Comparison of ENCODE assay signal across 23 cellular contexts in the genomic region with DNA sequence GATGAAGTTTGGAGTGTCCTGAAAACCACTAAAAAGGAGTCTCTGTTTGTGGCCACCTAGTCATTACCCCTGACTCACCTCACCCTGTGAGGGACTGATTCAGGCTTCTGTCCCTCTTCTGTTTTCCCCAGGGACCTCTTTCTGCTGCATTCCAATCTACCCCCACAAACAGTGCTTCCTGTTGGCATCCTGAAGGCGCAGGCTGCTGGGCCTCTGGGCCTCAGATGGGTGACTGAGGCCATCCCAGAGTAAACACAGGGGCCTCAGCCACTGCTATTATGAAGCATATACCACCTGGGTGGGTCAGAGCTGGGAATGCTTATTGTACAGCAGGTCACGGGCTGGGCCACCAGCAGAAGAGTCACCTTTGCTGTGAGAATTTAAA. TPM values are rescaled to one million over a fixed set of nuclear protein-coding genes. Genes with fewer than 3 reads are reported as not detected.
DNase-seq lines count a peak whose midpoint lies in the region; ATAC-seq, FAIRE-seq and TF ChIP-seq lines count a peak whose summit lies in the region.
"Had no signal": no experiment of that assay in that cellular context is flagged by ENCODE, and none has a peak within 500 bp of the region (broad histone marks: within the 10 kb centered on the region; RNA-seq: fewer than 3 reads in every experiment).

No MANE protein-coding gene starts in this region.

- no CpG with 5 or more reads among the region's 2 CpGs for WGBS in IMR-90 (ENCODE audit: extremely low coverage in 2 of 2, insufficient read length in 1 of 2), 2 experiments

- no peak for FAIRE-seq in astrocyte (lab: Jason Lieb, UNC)
- FAIRE-seq: GM12892 had no signal

- H2AFZ ChIP-seq in IMR-90 (replicated peaks; ENCODE audit: low read length, poor library complexity) = peak overlapping the region; percentile 36
- H2AFZ ChIP-seq in astrocyte (ENCODE audit: low read depth, low read length) = no peak overlapping the region

- no peak for TF ChIP-seq POLR2A in IMR-90 (IDR thresholded peaks at IDR 0.05; ENCODE audit: low read depth, low read length)

- H3K27ac Mint-ChIP-seq in astrocyte (ENCODE audit: unreplicated experiment) = no peak overlapping the region
- H3K27ac Mint-ChIP-seq: activated naive CD8-positive, alpha-beta T cell treated with anti-CD3 and anti-CD28 coated beads, Interleukin-2, amount 10 ng/mL, durations not matched to agents 7 days and 5 days; IgD-negative memory B cell; naive thymus-derived CD4-positive, alpha-beta T cell; stimulated activated naive CD8-positive, alpha-beta T cell treated with anti-CD3 and anti-CD28 coated beads, Interleukin-15, Interleukin-2, amounts not matched to agents 100 ng/mL and 50 ng/mL, for 24 hours had no signal

- H2BK15ac ChIP-seq in IMR-90 (ENCODE audit: low read depth, low read length) = no peak overlapping the region

- H3K27me3 ChIP-seq in IMR-90 (ENCODE audit: control insufficient read depth, insufficient read depth, low read length) (peaks cover 39% of the 10 kb centered on the region), astrocyte (ENCODE audit: insufficient read depth, low read length) (peaks cover 27% of the 10 kb centered on the region)
- H3K27me3 ChIP-seq: ovary, upper lobe of left lung had no signal

- no peaks in the 10 kb centered on the region for H3K9me3 Mint-ChIP-seq in astrocyte (ENCODE audit: unreplicated experiment)
- H3K9me3 Mint-ChIP-seq: activated naive CD8-positive, alpha-beta T cell treated with anti-CD3 and anti-CD28 coated beads, Interleukin-2, amount 10 ng/mL, durations not matched to agents 7 days and 5 days; IgD-negative memory B cell; stimulated activated naive CD8-positive, alpha-beta T cell treated with anti-CD3 and anti-CD28 coated beads, Interleukin-15, Interleukin-2, amounts not matched to agents 100 ng/mL and 50 ng/mL, for 24 hours had no signal

- in situ Hi-C loops in IMR-90 (cut with MboI; ENCODE audit: low sequenced_read_pairs) = no loop called here

- CTCF ChIA-PET in IMR-90 (lab: Yijun Ruan, JAX) = no interaction called here

- no peak overlapping the region for H2BK20ac ChIP-seq in IMR-90 (ENCODE audit: low read depth, low read length)

- H3K4me1 Mint-ChIP-seq in astrocyte (ENCODE audit: low read depth, unreplicated experiment) = peaks cover 6% of the 10 kb centered on the region
- H3K4me1 Mint-ChIP-seq: activated naive CD8-positive, alpha-beta T cell treated with anti-CD3 and anti-CD28 coated beads, Interleukin-2, amount 10 ng/mL, durations not matched to agents 7 days and 5 days; naive thymus-derived CD4-positive, alpha-beta T cell had no signal

- TF ChIP-seq CTCF in IMR-90 (conservative IDR thresholded peaks at IDR 0.05; ENCODE audit: low read depth, low read length) = no peak
- no peak for TF ChIP-seq CTCF in astrocyte (IDR thresholded peaks at IDR 0.05; ENCODE audit: insufficient read depth, low read depth, low read length)

- H4K5ac ChIP-seq in IMR-90 (ENCODE audit: low read depth, low read length) = no peak overlapping the region

- no peaks in the 10 kb centered on the region for H3K9me3 ChIP-seq in IMR-90 (ENCODE audit: control insufficient read depth, insufficient read depth, low read length)
- no peaks in the 10 kb centered on the region for H3K9me3 ChIP-seq in astrocyte (ENCODE audit: insufficient read depth, low read depth, low read length)
- H3K9me3 ChIP-seq: ovary, upper lobe of left lung had no signal

- no peak overlapping the region for H4K8ac ChIP-seq in IMR-90 (ENCODE audit: low read depth in 2 of 2, low read length in 2 of 2)

- H3K79me2 ChIP-seq in astrocyte (ENCODE audit: insufficient read depth, low read length) = no peaks in the 10 kb centered on the region

- POLR2A ChIA-PET in IMR-90 (lab: Charles Lee; ENCODE audit: unreplicated experiment) = no interaction called here

- H2AK9ac ChIP-seq in IMR-90 (replicated peaks; ENCODE audit: low read depth, low read length, poor library complexity) = no peak overlapping the region

- no peak overlapping the region for H2BK120ac ChIP-seq in IMR-90 (ENCODE audit: low read depth, low read length)

- no peak overlapping the region for H3K56ac ChIP-seq in IMR-90 (ENCODE audit: extremely low read depth, insufficient read depth, low read length)

- no peaks in the 10 kb centered on the region for H3K9me1 ChIP-seq in IMR-90 (ENCODE audit: insufficient read depth, low read length)

- H4K20me1 ChIP-seq in IMR-90 (ENCODE audit: insufficient read depth, low read length) (no peaks in the 10 kb centered on the region), astrocyte (ENCODE audit: insufficient read depth, low read length) (no peaks in the 10 kb centered on the region)

- H3K36me3 Mint-ChIP-seq in astrocyte (ENCODE audit: low read depth, unreplicated experiment) = no peaks in the 10 kb centered on the region
- H3K36me3 Mint-ChIP-seq: activated naive CD8-positive, alpha-beta T cell treated with anti-CD3 and anti-CD28 coated beads, Interleukin-2, amount 10 ng/mL, durations not matched to agents 7 days and 5 days; IgD-negative memory B cell; naive thymus-derived CD4-positive, alpha-beta T cell had no signal

- peaks cover 23% of the 10 kb centered on the region for H3K27me3 Mint-ChIP-seq in astrocyte (ENCODE audit: low read depth, unreplicated experiment)

- intact Hi-C loops in IMR-90 (cut with micrococcal nuclease) = no loop called here

- no peak overlapping the region for H3K14ac ChIP-seq in IMR-90 (replicated peaks; ENCODE audit: low read depth, low read length)

- H3K79me1 ChIP-seq in IMR-90 (ENCODE audit: low read depth in 1 of 2, low read length in 2 of 2) = no peaks in the 10 kb centered on the region

- peak; percentile 42; the same call in 1 of the 2 replicates for ATAC-seq in IMR-90 (ENCODE audit: low read depth)
- no peak for ATAC-seq in GM19467 (IDR thresholded peaks at IDR 0.05; ENCODE audit: unreplicated experiment)
- ATAC-seq: activated CD4-positive, CD25-positive, alpha-beta regulatory T cell treated with anti-CD3 and anti-CD28 coated beads, Interleukin-2, amount 50 U/mL, for 24 hours; naive thymus-derived CD4-positive, alpha-beta T cell had no signal

- no peak for TF ChIP-seq RAD21 in IMR-90 (IDR thresholded peaks at IDR 0.05; ENCODE audit: low read length)

- H3K23ac ChIP-seq in IMR-90 (ENCODE audit: low read depth, low read length) = no peak overlapping the region

- H3K9ac ChIP-seq in IMR-90 (ENCODE audit: low read depth, low read length) (no peak overlapping the region), astrocyte (ENCODE audit: low read length) (no peak overlapping the region)

- no peak overlapping the region for H3K4me3 Mint-ChIP-seq in astrocyte (ENCODE audit: unreplicated experiment)
- H3K4me3 Mint-ChIP-seq: activated naive CD8-positive, alpha-beta T cell treated with anti-CD3 and anti-CD28 coated beads, Interleukin-2, amount 10 ng/mL, durations not matched to agents 7 days and 5 days; IgD-negative memory B cell; naive thymus-derived CD4-positive, alpha-beta T cell; stimulated activated naive CD8-positive, alpha-beta T cell treated with anti-CD3 and anti-CD28 coated beads, Interleukin-15, Interleukin-2, amounts not matched to agents 100 ng/mL and 50 ng/mL, for 24 hours had no signal

- peak; percentile 67 for DNase-seq in COLO829 (ENCODE audit: low spot score)
- peak; percentile 29 for DNase-seq in IMR-90
- DNase-seq in astrocyte (ENCODE audit: low read depth) = peak; percentile 3
- DNase-seq in mesenteric fat pad (ENCODE audit: low spot score) = peak; percentile 22
- no peak for DNase-seq in activated naive CD4-positive, alpha-beta T cell treated with anti-CD3 and anti-CD28 coated beads, Interleukin-2, amount 50 U/mL, for 16 hours
- no peak for DNase-seq in caudate nucleus (lab: John Stamatoyannopoulos, UW)
- DNase-seq: activated naive CD8-positive, alpha-beta T cell treated with anti-CD3 and anti-CD28 coated beads, Interleukin-2, amount 10 ng/mL, durations not matched to agents 7 days and 5 days; AML-193; MV-4-11; naive thymus-derived CD4-positive, alpha-beta T cell; NCI-H2029; NCI-H510A treated with DMSO at 0.1 percent for 48 hours; ovary; SIG-M5; stimulated activated CD4-positive, alpha-beta T cell treated with anti-CD3 and anti-CD28 coated beads, Interleukin-1b, Interleukin-23, amount 100 ng/mL, for 48 hours; upper lobe of left lung had no signal

- H3K4me1 ChIP-seq in IMR-90 (ENCODE audit: control insufficient read depth, insufficient read depth, low read length) (0 out of 2 replicates have a peak, but pooled peaks cover 4% of the 10 kb centered on the region), astrocyte (ENCODE audit: insufficient read depth, low read length) (peaks cover 10% of the 10 kb centered on the region)
- H3K4me1 ChIP-seq: upper lobe of left lung had no signal

- H4K91ac ChIP-seq in IMR-90 (ENCODE audit: insufficient read depth, low read depth, low read length) = no peak overlapping the region

- dilution Hi-C loops in IMR-90 (cut with HindIII; ENCODE audit: low sequenced_read_pairs, unreplicated experiment) = no loop called here

- no peak overlapping the region for H3K18ac ChIP-seq in IMR-90 (ENCODE audit: low read depth, low read length)

- no peak overlapping the region for H2AK5ac ChIP-seq in IMR-90 (ENCODE audit: low read depth, low read length)

- no TSS peak for BruUV-seq in IMR-90 (replicated peaks; lab: Mats Ljungman, UMichigan)

- no peak overlapping the region for H3K4ac ChIP-seq in IMR-90 (ENCODE audit: low read depth, low read length)

- H3K4me2 ChIP-seq in IMR-90 (ENCODE audit: low read depth, low read length) (no peak overlapping the region), astrocyte (ENCODE audit: low read length) (peak overlapping the region; percentile 54)

- no peaks in the 10 kb centered on the region for H3K36me3 ChIP-seq in IMR-90 (ENCODE audit: control insufficient read depth, insufficient read depth, low read length)
- H3K36me3 ChIP-seq in astrocyte (ENCODE audit: insufficient read depth, low read length) = no peaks in the 10 kb centered on the region
- H3K36me3 ChIP-seq: ovary, upper lobe of left lung had no signal

- H3K4me3 ChIP-seq in IMR-90 (ENCODE audit: insufficient read depth, low read depth, low read length) = no peak overlapping the region
- no peak overlapping the region for H3K4me3 ChIP-seq in astrocyte (ENCODE audit: insufficient read depth, low read depth, low read length)
- H3K4me3 ChIP-seq: lung, ovary, upper lobe of left lung had no signal

- H2BK5ac ChIP-seq in IMR-90 (ENCODE audit: low read depth, low read length, poor library complexity, severe bottlenecking) = no peak overlapping the region

- H3K27ac ChIP-seq in IMR-90 (ENCODE audit: insufficient read depth, low read length) (no peak overlapping the region), astrocyte (ENCODE audit: low read depth, low read length) (no peak overlapping the region), caudate nucleus (ENCODE audit: low read depth, low read length) (no peak overlapping the region)
- H3K27ac ChIP-seq: ovary, upper lobe of left lung had no signal

RNA-seq across cellular contexts. Expression of gene MORN5, which starts 20.0 kb away (rescaled TPM):
- not detected in 2 replicates for total RNA-seq in IMR-90 (2012; rRNA removed)
- polyA plus RNA-seq in IMR-90 (2012; rRNA removed) = not detected in 2 replicates
- not detected in 2 replicates for polyA plus RNA-seq in IMR-90 (2012; cell fraction: cytosol; rRNA removed)
- polyA plus RNA-seq in IMR-90 (2012; cell fraction: nucleus; rRNA removed; ENCODE audit: low replicate concordance) = not detected in 2 replicates
- total RNA-seq in astrocyte = not detected in 2 replicates
- total RNA-seq in mesenteric fat pad = not detected
- total RNA-seq: activated naive CD8-positive, alpha-beta T cell treated with anti-CD3 and anti-CD28 coated beads, Interleukin-2, amount 10 ng/mL, durations not matched to agents 7 days and 5 days; naive thymus-derived CD4-positive, alpha-beta T cell; T-helper 2 cell treated with Interferon-gamma antibody and Interleukin-4, amounts not matched to agents 100 ng/mL and 5 ng/mL, for 36 hours had no signal
- polyA plus RNA-seq: IgD-negative memory B cell; naive thymus-derived CD4-positive, alpha-beta T cell had no signal

RNA-seq across cellular contexts. Expression of gene NDUFA8, which starts 20.1 kb away (rescaled TPM):
- 45.2 and 80.8 TPM in 2 replicates for total RNA-seq in IMR-90 (2012; rRNA removed)
- 98.1 and 103 TPM in 2 replicates for polyA plus RNA-seq in IMR-90 (2012; rRNA removed)
- polyA plus RNA-seq in IMR-90 (2012; cell fraction: cytosol; rRNA removed) = 54.5 and 98.8 TPM in 2 replicates
- 11.0 and 36.0 TPM in 2 replicates for polyA plus RNA-seq in IMR-90 (2012; cell fraction: nucleus; rRNA removed; ENCODE audit: low replicate concordance)
- 52.3 and 56.4 TPM in 2 replicates for total RNA-seq in astrocyte
- 47.5 TPM for total RNA-seq in mesenteric fat pad

RNA-seq across cellular contexts. Expression of gene LHX6, which starts 49.1 kb away (rescaled TPM):
- total RNA-seq in IMR-90 (2012; rRNA removed) (under 0.01 TPM in 2 replicates), astrocyte (0.34 and 0.53 TPM in 2 replicates), mesenteric fat pad (20.9 TPM)
- polyA plus RNA-seq in IMR-90 (2012; rRNA removed) = 0.05 and 0.17 TPM in 2 replicates
- 0.01 and 0.11 TPM in 2 replicates for polyA plus RNA-seq in IMR-90 (2012; cell fraction: cytosol; rRNA removed)
- 0.09 and 0.21 TPM in 2 replicates for polyA plus RNA-seq in IMR-90 (2012; cell fraction: nucleus; rRNA removed; ENCODE audit: low replicate concordance)
- total RNA-seq: activated naive CD8-positive, alpha-beta T cell treated with anti-CD3 and anti-CD28 coated beads, Interleukin-2, amount 10 ng/mL, durations not matched to agents 7 days and 5 days; naive thymus-derived CD4-positive, alpha-beta T cell; T-helper 2 cell treated with Interferon-gamma antibody and Interleukin-4, amounts not matched to agents 100 ng/mL and 5 ng/mL, for 36 hours had no signal
- polyA plus RNA-seq: IgD-negative memory B cell; naive thymus-derived CD4-positive, alpha-beta T cell had no signal

Comparison
In these comparisons a context has a peak if more than half of its experiments do, and no peak if none do; other contexts are left out.
1. DNase-seq: peak in COLO829 (single experiment), IMR-90 (single experiment), astrocyte (single experiment) and mesenteric fat pad (single experiment); none in activated naive CD4-positive, alpha-beta T cell treated with anti-CD3 and anti-CD28 coated beads, Interleukin-2, amount 50 U/mL, for 16 hours (single experiment) and caudate nucleus (0 of 61).
2. RNA of gene LHX6, which starts 49.1 kb away (total RNA-seq): 20.9 TPM in mesenteric fat pad (single experiment); 0.34 to 0.53 TPM in astrocyte and under 0.01 TPM in IMR-90; every median in the first group is over 10 times any median in the second.